23 cellular contexts compared by ENCODE assay signal in genomic region chr2:126909781-126910180, GRCh38. TPM values are rescaled to one million over a fixed set of nuclear protein-coding genes. Genes with fewer than 3 reads are reported as not detected.
DNase-seq lines count a peak whose midpoint lies in the region; ATAC-seq and TF ChIP-seq lines count a peak whose summit lies in the region.
"Had no signal": no experiment of that assay in that cellular context is flagged by ENCODE, and none has a peak within 500 bp of the region (broad histone marks: within the 10 kb centered on the region; RNA-seq: fewer than 3 reads in every experiment).

No MANE protein-coding gene starts in this region.

- ATAC-seq in activated CD8-positive, alpha-beta T cell treated with anti-CD3 and anti-CD28 coated beads, Interleukin-2, amount 10 ng/mL, durations not matched to agents 7 days and 5 days, result no peak
- no peak for ATAC-seq in activated CD8-positive, alpha-beta T cell treated with anti-CD3 and anti-CD28 coated beads for 36 hours
- ATAC-seq in lung (ENCODE audit: insufficient read depth, low FRiP score) (no peak), GM21390 (IDR thresholded peaks at IDR 0.05; ENCODE audit: unreplicated experiment) (no peak)

- peaks cover 3% of the 10 kb centered on the region for H3K27me3 Mint-ChIP-seq in activated CD8-positive, alpha-beta T cell treated with anti-CD3 and anti-CD28 coated beads, Interleukin-2, amount 10 ng/mL, durations not matched to agents 7 days and 5 days (ENCODE audit: low read depth)
- H3K27me3 Mint-ChIP-seq in activated CD8-positive, alpha-beta T cell treated with anti-CD3 and anti-CD28 coated beads for 36 hours, result peaks cover 1% of the 10 kb centered on the region

- H4K20me1 ChIP-seq in Karpas-422 (ENCODE audit: insufficient read depth, low read depth, low read length), result no peaks in the 10 kb centered on the region

- H3K9me2 ChIP-seq in Karpas-422 (replicated peaks; ENCODE audit: insufficient read depth, low read length), result no peaks in the 10 kb centered on the region

- no peaks in the 10 kb centered on the region for H3K4me1 Mint-ChIP-seq in activated CD8-positive, alpha-beta T cell treated with anti-CD3 and anti-CD28 coated beads, Interleukin-2, amount 10 ng/mL, durations not matched to agents 7 days and 5 days (ENCODE audit: low read depth)
- no peaks in the 10 kb centered on the region for H3K4me1 Mint-ChIP-seq in activated CD8-positive, alpha-beta T cell treated with anti-CD3 and anti-CD28 coated beads for 36 hours (ENCODE audit: low read depth)

- POLR2A ChIA-PET in activated CD8-positive, alpha-beta T cell treated with anti-CD3 and anti-CD28 coated beads, Interleukin-2, amount 10 ng/mL, durations not matched to agents 7 days and 5 days (lab: Charles Lee), result no interaction called here
- POLR2A ChIA-PET in activated CD8-positive, alpha-beta T cell treated with anti-CD3 and anti-CD28 coated beads for 36 hours (lab: Charles Lee), result no interaction called here

- H3K79me2 ChIP-seq in Karpas-422 (ENCODE audit: low read length), result no peaks in the 10 kb centered on the region

- 91 to 95% methylated on average over 3 of the region's 3 CpGs for WGBS in lung, 2 donors

- no peaks in the 10 kb centered on the region for H3K36me3 ChIP-seq in Karpas-422 (ENCODE audit: insufficient read depth, low read length)
- H3K36me3 ChIP-seq in lung (ENCODE audit: control insufficient read depth in 2 of 2, insufficient read depth in 2 of 2, low read length in 2 of 2), result no peaks in the 10 kb centered on the region

- no peak overlapping the region for H3K27ac ChIP-seq in Karpas-422 (ENCODE audit: low read length)
- H3K27ac ChIP-seq in lung (ENCODE audit: low read depth in 1 of 2, low read length in 1 of 2), result no peak overlapping the region
- H3K27ac ChIP-seq: GM23248, HL-60, SK-N-MC had no signal

- no peaks in the 10 kb centered on the region for H3K9me3 Mint-ChIP-seq in activated CD8-positive, alpha-beta T cell treated with anti-CD3 and anti-CD28 coated beads, Interleukin-2, amount 10 ng/mL, durations not matched to agents 7 days and 5 days (ENCODE audit: insufficient read depth)
- no peaks in the 10 kb centered on the region for H3K9me3 Mint-ChIP-seq in activated CD8-positive, alpha-beta T cell treated with anti-CD3 and anti-CD28 coated beads for 36 hours

- peak; percentile 16 for DNase-seq in activated CD8-positive, alpha-beta T cell treated with anti-CD3 and anti-CD28 coated beads, Interleukin-2, amount 10 ng/mL, durations not matched to agents 7 days and 5 days
- no peak for DNase-seq in activated CD8-positive, alpha-beta T cell treated with anti-CD3 and anti-CD28 coated beads for 36 hours
- DNase-seq in Karpas-422 (peak; percentile 7), lung (ENCODE audit: low spot score) (peak; percentile 16), SHP77 treated with DMSO at 0.1 percent for 48 hours (lab: John Stamatoyannopoulos, UW) (no peak), NCI-H345 treated with DMSO at 0.1 percent for 48 hours (lab: John Stamatoyannopoulos, UW; ENCODE audit: unreplicated experiment) (no peak)
- DNase-seq: C1 segment of cervical spinal cord; CD8-positive, alpha-beta memory T cell; DMS79 treated with DMSO at 0.1 percent for 48 hours; GM23248; HCEC 1CT; NCI-H1417 treated with DMSO at 0.1 percent for 48 hours; NCI-H187 treated with DMSO at 0.1 percent for 48 hours; OCI-M1; Right ventricle myocardium superior had no signal

- intact Hi-C loops in activated CD8-positive, alpha-beta T cell treated with anti-CD3 and anti-CD28 coated beads for 36 hours (cut with micrococcal nuclease), result no loop called here

- H3K4me1 ChIP-seq in Karpas-422 (ENCODE audit: low read length) (peaks cover 18% of the 10 kb centered on the region), lung (ENCODE audit: control insufficient read depth in 2 of 2, insufficient read depth in 2 of 2, low read length in 2 of 2) (no peaks in the 10 kb centered on the region)

- H3K36me3 Mint-ChIP-seq in activated CD8-positive, alpha-beta T cell treated with anti-CD3 and anti-CD28 coated beads, Interleukin-2, amount 10 ng/mL, durations not matched to agents 7 days and 5 days (ENCODE audit: low read depth), result no peaks in the 10 kb centered on the region
- no peaks in the 10 kb centered on the region for H3K36me3 Mint-ChIP-seq in activated CD8-positive, alpha-beta T cell treated with anti-CD3 and anti-CD28 coated beads for 36 hours (ENCODE audit: low read depth)
- H3K36me3 Mint-ChIP-seq: CD8-positive, alpha-beta memory T cell had no signal

- H3K9ac ChIP-seq in Karpas-422 (ENCODE audit: low read length), result no peak overlapping the region
- H3K9ac ChIP-seq: GM23248 had no signal

- H3K4me3 ChIP-seq in Karpas-422 (ENCODE audit: low read length) (no peak overlapping the region), lung (no peak overlapping the region)
- H3K4me3 ChIP-seq: GM23248, SK-N-MC had no signal

- H2AFZ ChIP-seq in Karpas-422 (ENCODE audit: low read length), result no peak overlapping the region
- H2AFZ ChIP-seq: GM23248 had no signal

- H3K27me3 ChIP-seq in Karpas-422 (ENCODE audit: low read length), result no peaks in the 10 kb centered on the region
- H3K27me3 ChIP-seq in lung (ENCODE audit: control insufficient read depth, insufficient read depth), result no peaks in the 10 kb centered on the region

- no peak overlapping the region for H3K4me2 ChIP-seq in Karpas-422 (ENCODE audit: low read depth, low read length, poor library complexity, severe bottlenecking)

- H3K4me3 Mint-ChIP-seq in activated CD8-positive, alpha-beta T cell treated with anti-CD3 and anti-CD28 coated beads, Interleukin-2, amount 10 ng/mL, durations not matched to agents 7 days and 5 days, result no peak overlapping the region
- no peak overlapping the region for H3K4me3 Mint-ChIP-seq in activated CD8-positive, alpha-beta T cell treated with anti-CD3 and anti-CD28 coated beads for 36 hours
- H3K4me3 Mint-ChIP-seq: CD8-positive, alpha-beta memory T cell had no signal

- no peak overlapping the region for H3K27ac Mint-ChIP-seq in activated CD8-positive, alpha-beta T cell treated with anti-CD3 and anti-CD28 coated beads, Interleukin-2, amount 10 ng/mL, durations not matched to agents 7 days and 5 days
- no peak overlapping the region for H3K27ac Mint-ChIP-seq in activated CD8-positive, alpha-beta T cell treated with anti-CD3 and anti-CD28 coated beads for 36 hours

- CTCF ChIA-PET in activated CD8-positive, alpha-beta T cell treated with anti-CD3 and anti-CD28 coated beads, Interleukin-2, amount 10 ng/mL, durations not matched to agents 7 days and 5 days (lab: Charles Lee), result no interaction called here
- CTCF ChIA-PET in activated CD8-positive, alpha-beta T cell treated with anti-CD3 and anti-CD28 coated beads for 36 hours (lab: Charles Lee), result no interaction called here

- H3K9me3 ChIP-seq in Karpas-422 (ENCODE audit: low read length) (no peaks in the 10 kb centered on the region), lung (ENCODE audit: control insufficient read depth in 2 of 2, insufficient read depth in 1 of 2, low read length in 1 of 2) (peaks cover 0 to 5% of the 10 kb centered on the region in 2 donors)

- no peak for TF ChIP-seq CTCF in activated CD8-positive, alpha-beta T cell treated with anti-CD3 and anti-CD28 coated beads for 36 hours (IDR thresholded peaks at IDR 0.05)
- TF ChIP-seq CTCF in lung (IDR thresholded peaks at IDR 0.05; ENCODE audit: control extremely low read depth, extremely low read depth), result no peak

RNA-seq across cellular contexts. Expression of gene TEX51, which starts 11.1 kb away (rescaled TPM):
- not detected for total RNA-seq in activated CD8-positive, alpha-beta T cell treated with anti-CD3 and anti-CD28 coated beads, Interleukin-2, amount 10 ng/mL, durations not matched to agents 7 days and 5 days
- not detected for total RNA-seq in activated CD8-positive, alpha-beta T cell treated with anti-CD3 and anti-CD28 coated beads for 36 hours
- total RNA-seq in Karpas-422 (2014; rRNA removed; shearing (Covaris generic); ENCODE audit: low replicate concordance), result not detected in 2 replicates
- not detected for total RNA-seq in lung
- polyA plus RNA-seq in lung, result not detected
- total RNA-seq: A673; CD8-positive, alpha-beta memory T cell; G401; GM23248; HT1080; MCF 10A; NCI-H460; Right ventricle myocardium superior had no signal
- polyA plus RNA-seq: CD8-positive, alpha-beta memory T cell; GM23248 had no signal

Comparison
In these comparisons a context has a peak if more than half of its experiments do, and no peak if none do; other contexts are left out.
1. DNase-seq: peak in activated CD8-positive, alpha-beta T cell treated with anti-CD3 and anti-CD28 coated beads, Interleukin-2, amount 10 ng/mL, durations not matched to agents 7 days and 5 days (single experiment), Karpas-422 (single experiment) and lung (single experiment); none in activated CD8-positive, alpha-beta T cell treated with anti-CD3 and anti-CD28 coated beads for 36 hours (single experiment), SHP77 treated with DMSO at 0.1 percent for 48 hours (single experiment) and NCI-H345 treated with DMSO at 0.1 percent for 48 hours (single experiment).